ENCODE assay signal across 8 cellular contexts in the genomic region with DNA sequence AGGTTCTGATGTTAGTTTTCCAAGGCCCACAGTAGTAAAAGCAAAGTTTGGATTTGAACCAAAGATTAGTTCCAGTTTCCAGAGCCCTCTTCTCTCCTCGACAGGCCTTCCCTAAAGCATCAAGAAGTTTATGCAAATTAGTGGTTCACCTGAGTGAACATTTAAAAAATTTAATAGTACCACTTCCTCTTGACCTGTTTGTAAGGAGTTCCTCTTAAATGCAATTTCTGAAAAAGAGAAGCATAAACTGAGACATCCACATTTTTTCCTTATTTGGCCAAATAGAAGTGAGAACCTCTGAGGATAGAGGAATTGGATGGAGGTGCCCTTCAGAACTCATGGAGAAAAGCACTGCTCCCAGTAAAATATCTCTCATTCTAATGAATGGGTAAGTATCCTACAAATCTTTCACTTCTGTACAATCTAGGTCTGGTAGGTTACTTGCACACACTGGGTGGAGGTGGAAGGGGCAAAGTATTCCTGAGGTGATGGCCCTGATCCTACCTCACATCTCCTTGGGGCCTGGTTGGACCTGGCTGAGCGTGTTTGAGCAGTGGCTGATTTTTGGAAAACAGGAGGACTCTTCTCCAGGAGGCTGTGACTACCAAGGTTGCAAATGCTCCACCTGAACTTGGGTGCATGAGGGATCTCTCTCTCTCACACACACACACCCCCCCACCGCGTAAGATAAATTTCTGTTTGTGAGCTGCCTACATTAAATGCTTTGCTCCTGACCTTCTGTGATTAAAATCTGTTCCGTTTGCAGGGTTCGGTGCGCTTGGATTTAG. TPM values are rescaled to one million over a fixed set of nuclear protein-coding genes. Genes with fewer than 3 reads are reported as not detected.
DNase-seq lines count a peak whose midpoint lies in the region; ATAC-seq, FAIRE-seq and TF ChIP-seq lines count a peak whose summit lies in the region.

No MANE protein-coding gene starts in this region.

- H3K27me3 ChIP-seq in H1 (replicated peaks in 1 of 4; ENCODE audit: control insufficient read depth in 3 of 4, extremely low read depth in 1 of 4, insufficient read depth in 3 of 4, low read length in 3 of 4), result no peaks in the 10 kb centered on the region

- H2BK12ac ChIP-seq in H1 (ENCODE audit: low read depth, low read length), result no peak overlapping the region

- peak overlapping the region; percentile 1; the same call in 1 of the 2 replicates for H3K18ac ChIP-seq in H1 (ENCODE audit: extremely low read depth, low read length)

- H3K9ac ChIP-seq in H1 (replicated peaks in 1 of 4; ENCODE audit: extremely low read depth in 1 of 4, low read depth in 3 of 4, low read length in 3 of 4), result peak overlapping the region; percentile 38 to 81 (median 55); a peak in 6 of 7 replicates

- H4K8ac ChIP-seq in H1 (ENCODE audit: extremely low read depth, insufficient read depth, low read length), result no peak overlapping the region

- no peak for TF ChIP-seq CTCF in GM10266 (IDR thresholded peaks at IDR 0.05; ENCODE audit: control insufficient read depth, insufficient read depth, low read depth, missing control alignments)
- no peak for TF ChIP-seq CTCF in H1 (IDR thresholded peaks at IDR 0.05; ENCODE audit: control extremely low read depth in 1 of 3, insufficient read depth in 1 of 3, low read depth in 1 of 3, low read length in 3 of 3)
- no peak for TF ChIP-seq CTCF in osteocyte (IDR thresholded peaks at IDR 0.05)

- peak; percentile 45 for ATAC-seq in GM21447 (IDR thresholded peaks at IDR 0.05; ENCODE audit: unreplicated experiment)

- H3K27me3 Mint-ChIP-seq in osteocyte (ENCODE audit: unreplicated experiment), result no peaks in the 10 kb centered on the region

- H4K91ac ChIP-seq in H1 (replicated peaks; ENCODE audit: insufficient read length, low read length), result no peak overlapping the region

- H3K4me1 ChIP-seq in H1 (replicated peaks in 1 of 4; ENCODE audit: control insufficient read depth in 3 of 4, insufficient read depth in 4 of 4, low read length in 3 of 4), result peaks cover 0 to 5% (median 2%) of the 10 kb centered on the region in 4 experiments; a peak in 4 of 7 replicates

- 31% methylated on average over 7 of the region's 7 CpGs; no CpG with 5 or more reads in 1 of the 2 experiments for WGBS in H1 (ENCODE audit: extremely low coverage in 1 of 2, insufficient coverage in 1 of 2, insufficient read length in 1 of 2, insufficient replicate concordance in 2 of 2, low coverage in 1 of 2, low lambda C conversion rate in 2 of 2, missing lambda C conversion rate in 1 of 2), 2 experiments

- H2AK5ac ChIP-seq in H1 (ENCODE audit: low read depth, low read length), result no peak overlapping the region

- no peak for TF ChIP-seq RAD21 in H1 (IDR thresholded peaks at IDR 0.05 in 1 of 2, conservative IDR thresholded peaks at IDR 0.05 in 1 of 2; ENCODE audit: low read depth in 2 of 2, low read length in 2 of 2)

- H3K4ac ChIP-seq in H1 (replicated peaks; ENCODE audit: insufficient read length, low read depth, low read length), result no peak overlapping the region

- peak overlapping the region; percentile 36; the same call in 1 of the 2 replicates for H2AFZ ChIP-seq in H1 (ENCODE audit: low read length)

- peaks cover 2 to 3% of the 10 kb centered on the region in 2 experiments for H4K20me1 ChIP-seq in H1 (replicated peaks in 1 of 2; ENCODE audit: control insufficient read depth in 1 of 2, insufficient read depth in 2 of 2, low read length in 2 of 2)

- H3K27ac Mint-ChIP-seq in osteocyte (ENCODE audit: unreplicated experiment), result peak overlapping the region; percentile 97

- H3K4me3 ChIP-seq in H1 (ENCODE audit: extremely low read depth in 1 of 4, insufficient read depth in 2 of 4, low read depth in 3 of 4, low read length in 4 of 4), result peak overlapping the region; percentile 81 to 92 (median 86)

- H3K36me3 Mint-ChIP-seq in osteocyte (ENCODE audit: unreplicated experiment), result no peaks in the 10 kb centered on the region

- H3K56ac ChIP-seq in H1 (replicated peaks; ENCODE audit: insufficient read length, low read depth, low read length), result no peak overlapping the region

- H3K14ac ChIP-seq in H1 (ENCODE audit: insufficient read length), result no peak overlapping the region

- DNase-seq in GM10266 (ENCODE audit: extremely low spot score), result peak; percentile 27
- DNase-seq in KBM-7, result peak; percentile 45
- no peak for DNase-seq in H1 (ENCODE audit: low read depth in 1 of 2, low spot score in 2 of 2)
- no peak for DNase-seq in osteocyte (ENCODE audit: extremely low spot score, unreplicated experiment)
- no peak for DNase-seq in C1 segment of cervical spinal cord (lab: John Stamatoyannopoulos, UW)
- no peak for DNase-seq in activated CD4-positive, alpha-beta T cell treated with anti-CD3 and anti-CD28 coated beads for 1 hour
- DNase-seq in NCI-H345 treated with DMSO at 0.1 percent for 48 hours (lab: John Stamatoyannopoulos, UW; ENCODE audit: unreplicated experiment), result no peak

- no peak overlapping the region for H2BK120ac ChIP-seq in H1 (replicated peaks; ENCODE audit: low read depth, low read length)

- FAIRE-seq in H1 (lab: Jason Lieb, UNC), result no peak

- no peak overlapping the region for H4K5ac ChIP-seq in H1 (ENCODE audit: insufficient read length, low read depth, low read length)

- peak overlapping the region; percentile 90 for H3K4me3 Mint-ChIP-seq in osteocyte (ENCODE audit: unreplicated experiment)

- H2BK15ac ChIP-seq in H1 (ENCODE audit: low read length), result 0 out of 2 replicates have a peak overlapping the region, but pooled peaks have one; percentile 4

- no peak overlapping the region for H2BK5ac ChIP-seq in H1 (ENCODE audit: low read depth, low read length)

- H3K36me3 ChIP-seq in H1 (ENCODE audit: control insufficient read depth in 2 of 4, insufficient read depth in 4 of 4, low read length in 3 of 4), result no peaks in the 10 kb centered on the region

- no peak overlapping the region for H2BK20ac ChIP-seq in H1 (ENCODE audit: low read length)

- TF ChIP-seq EP300 in H1 (IDR thresholded peaks at IDR 0.05; ENCODE audit: borderline replicate concordance in 1 of 2, low read depth in 2 of 2, low read length in 2 of 2), result no peak

- no peaks in the 10 kb centered on the region for H3K9me3 ChIP-seq in H1 (ENCODE audit: insufficient read depth in 2 of 2, low read depth in 1 of 2, low read length in 1 of 2)

- peaks cover 2% of the 10 kb centered on the region; the same call in 1 of the 2 replicates for H3K79me1 ChIP-seq in H1 (ENCODE audit: low read depth, low read length)

- no peak overlapping the region; the same call in 1 of the 2 replicates for H3K27ac ChIP-seq in H1 (ENCODE audit: low read depth, low read length)

- H3K79me2 ChIP-seq in H1 (ENCODE audit: control insufficient read depth in 1 of 2, insufficient read depth in 2 of 2, low read length in 2 of 2), result peaks cover 3 to 29% of the 10 kb centered on the region in 2 experiments; a peak in 3 of 4 replicates

- H3K4me1 Mint-ChIP-seq in osteocyte (ENCODE audit: unreplicated experiment), result peaks cover 40% of the 10 kb centered on the region

- in situ Hi-C loops in KBM-7 (cut with MboI; ENCODE audit: low pct_unique_long_range_greater_than_20kb, low sequenced_read_pairs), result no loop called here

- peaks cover 4% of the 10 kb centered on the region; the same call in 1 of the 2 replicates for H3K23me2 ChIP-seq in H1 (ENCODE audit: low read depth, low read length)

- H3K4me2 ChIP-seq in H1 (ENCODE audit: insufficient read depth in 1 of 2, low read depth in 2 of 2, low read length in 2 of 2), result peak overlapping the region; percentile 79 to 85

- no peak overlapping the region for H3K23ac ChIP-seq in H1 (ENCODE audit: insufficient read length)

- CTCF ChIA-PET in H1 (lab: Charles Lee; ENCODE audit: partially characterized antibody), result interaction anchor here (1.0 to 3.3 kb wide), 3 partner anchors 42 to 82 kb away, joined by 3 to 12 read pairs (median 8); no protein-coding TSS in a partner anchor

- no peak for TF ChIP-seq POLR2A in H1 (IDR thresholded peaks at IDR 0.05; ENCODE audit: control extremely low read depth in 1 of 2, low read depth in 2 of 2, low read length in 2 of 2)

- H3K9me3 Mint-ChIP-seq in osteocyte (ENCODE audit: unreplicated experiment), result no peaks in the 10 kb centered on the region

- POLR2A ChIA-PET in H1 (lab: Charles Lee; ENCODE audit: partially characterized antibody), result interaction anchor here (0.8 to 2.7 kb wide), 15 partner anchors 8 to 118 kb away, joined by 3 to 26 read pairs (median 7); partner anchors contain the start of gene TSPYL1

TF ChIP-seq in H1, 55 proteins besides CTCF, POLR2A, EP300 and RAD21:
- TF ChIP-seq HDAC6 (IDR thresholded peaks at IDR 0.05; ENCODE audit: low read depth, low read length), result no peak
- TF ChIP-seq RBBP5 (IDR thresholded peaks at IDR 0.05; ENCODE audit: borderline replicate concordance, low read depth, low read length), result no peak
- TF ChIP-seq KDM1A (IDR thresholded peaks at IDR 0.05; ENCODE audit: borderline replicate concordance, low read length), result no peak

RNA-seq across cellular contexts. Expression of gene DSE, which starts 1.0 kb away (rescaled TPM):
- 88.0 and 94.4 TPM in 2 replicates for total RNA-seq in H1 (2021; fragmentation: NEBNext Ultra II Directional; extraction: Animal tissue kit (Norgen Biotek cat#: 25700))
- polyA plus RNA-seq in H1 (2011; rRNA removed), result 32.5 and 41.8 TPM in 2 replicates
- 28.3 TPM for polyA plus RNA-seq in H1 (2011; cell fraction: cytosol; rRNA removed)
- 65.3 TPM for polyA plus RNA-seq in H1 (2011; cell fraction: nucleus; rRNA removed)
- 32.5 to 44.3 TPM (median 39.1 TPM) in 4 replicates for polyA plus RNA-seq in H1 (2012, experiment 1 of 2)
- 3.6 TPM for polyA plus RNA-seq in H1 (2012, experiment 2 of 2)
- 49.6 TPM for polyA plus RNA-seq in H1 (2013, experiment 1 of 2)
- polyA plus RNA-seq in H1 (2013, experiment 2 of 2), result 54.4 TPM
- 92.5 and 116 TPM in 2 replicates for polyA minus RNA-seq in H1 (2011; rRNA and poly(A)+ RNA removed)
- 29.2 TPM for polyA minus RNA-seq in H1 (2011; cell fraction: cytosol; rRNA and poly(A)+ RNA removed)
- 98.4 TPM for polyA minus RNA-seq in H1 (2011; cell fraction: nucleus; rRNA and poly(A)+ RNA removed)
- total RNA-seq in osteocyte, result 57.2 and 67.1 TPM in 2 replicates

Comparison
In these comparisons a context has a peak if more than half of its experiments do, and no peak if none do; other contexts are left out.
1. DNase-seq: peak in GM10266 (single experiment) and KBM-7 (single experiment); none in H1 (0 of 2), osteocyte (single experiment), C1 segment of cervical spinal cord (0 of 14), activated CD4-positive, alpha-beta T cell treated with anti-CD3 and anti-CD28 coated beads for 1 hour (single experiment) and NCI-H345 treated with DMSO at 0.1 percent for 48 hours (single experiment).